Comparison of ENCODE assay signal across 8 cellular contexts in the genomic region with DNA sequence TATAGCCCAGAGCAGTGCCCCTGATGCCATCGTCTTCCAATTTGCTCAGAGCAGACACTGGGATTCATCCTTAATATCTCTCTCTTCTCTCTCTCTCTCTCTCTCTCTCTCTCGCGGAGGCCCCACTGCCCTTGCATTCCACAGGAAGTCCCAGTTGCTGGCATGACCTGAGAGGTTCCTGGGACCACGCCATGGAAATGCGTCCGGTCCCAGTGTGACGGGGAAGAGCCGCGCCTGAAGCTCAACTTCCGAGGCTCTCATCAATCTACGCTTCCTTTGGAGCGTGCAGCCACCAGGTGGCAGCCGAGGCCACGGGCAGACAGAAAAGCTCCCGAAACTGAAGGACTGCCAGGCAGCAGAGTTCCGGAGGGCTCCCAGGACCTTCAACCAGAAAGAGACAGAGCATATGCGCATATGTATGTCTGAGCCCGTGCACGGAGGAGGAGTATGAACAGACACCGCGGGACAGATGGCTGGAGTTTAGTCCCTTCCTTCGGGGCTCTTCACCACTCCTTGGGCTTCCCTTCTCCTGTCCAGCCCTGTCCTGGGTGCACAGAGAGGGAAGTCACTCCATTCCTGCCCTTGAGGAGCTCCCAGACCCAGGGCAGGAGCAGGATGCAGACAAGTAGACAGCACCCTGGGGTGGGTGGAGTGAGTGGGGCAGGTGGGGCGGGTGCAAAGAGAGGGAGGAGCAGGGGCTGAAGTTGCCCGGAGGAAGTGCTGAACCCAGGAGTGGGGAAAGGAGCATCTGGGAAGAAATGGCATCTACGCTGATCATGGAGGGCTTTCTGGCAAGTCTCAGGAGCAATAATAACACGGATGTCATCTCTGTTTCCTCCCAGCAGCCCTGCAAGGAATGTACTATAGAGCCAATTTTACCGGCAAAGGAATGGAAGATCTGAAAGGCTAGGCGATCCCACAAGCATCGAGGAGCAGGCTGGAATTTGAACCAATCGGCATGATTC. TPM values are rescaled to one million over a fixed set of nuclear protein-coding genes. Genes with fewer than 3 reads are reported as not detected.
DNase-seq lines count a peak whose midpoint lies in the region; TF ChIP-seq lines count a peak whose summit lies in the region.

No MANE protein-coding gene starts in this region.

- peak overlapping the region; percentile 98 for H2AFZ ChIP-seq in Loucy (ENCODE audit: low read length)
- H2AFZ ChIP-seq in neural progenitor cell (replicated peaks), result peak overlapping the region; percentile 90

- no peaks in the 10 kb centered on the region; the same call in 1 of the 2 replicates for H3K27me3 ChIP-seq in HAP-1 (ENCODE audit: low read depth)
- H3K27me3 ChIP-seq in Loucy (ENCODE audit: insufficient read depth, low read length, poor library complexity, severe bottlenecking), result no peaks in the 10 kb centered on the region
- peaks cover 21% of the 10 kb centered on the region for H3K27me3 ChIP-seq in neural progenitor cell

- H3K9me2 ChIP-seq in Loucy (replicated peaks; ENCODE audit: low read depth, low read length), result no peaks in the 10 kb centered on the region

- H3K4me1 Mint-ChIP-seq in neural progenitor cell, result peaks cover 11% of the 10 kb centered on the region

- H3K4me3 Mint-ChIP-seq in neural progenitor cell, result peak overlapping the region; percentile 80

- no peaks in the 10 kb centered on the region for H3F3A ChIP-seq in Loucy (ENCODE audit: low read depth)
- no peaks in the 10 kb centered on the region for H3F3A ChIP-seq in neural progenitor cell (ENCODE audit: low read depth)

- H3K36me3 ChIP-seq in HAP-1 (replicated peaks) (no peaks in the 10 kb centered on the region), Loucy (ENCODE audit: insufficient read depth, low read length) (no peaks in the 10 kb centered on the region), neural progenitor cell (no peaks in the 10 kb centered on the region)

- no peak overlapping the region for H3K27ac ChIP-seq in neural progenitor cell

- peak overlapping the region; percentile 23 for H3K4me3 ChIP-seq in HAP-1
- H3K4me3 ChIP-seq in Loucy (ENCODE audit: low read length, poor library complexity, severe bottlenecking), result peak overlapping the region; percentile 75
- peak overlapping the region; percentile 50 for H3K4me3 ChIP-seq in foreskin fibroblast (ENCODE audit: low read depth in 1 of 2, low read length in 2 of 2)
- peak overlapping the region; percentile 38 for H3K4me3 ChIP-seq in neural progenitor cell

- peaks cover 22% of the 10 kb centered on the region for H3K27me3 Mint-ChIP-seq in neural progenitor cell (ENCODE audit: insufficient read depth, low read depth)

- H3K4me1 ChIP-seq in HAP-1, result peaks cover 4% of the 10 kb centered on the region; the same call in 1 of the 2 replicates
- peaks cover 12% of the 10 kb centered on the region for H3K4me1 ChIP-seq in Loucy (ENCODE audit: insufficient read depth, low read length, poor library complexity, severe bottlenecking)
- no peaks in the 10 kb centered on the region for H3K4me1 ChIP-seq in neural progenitor cell

- H3K9ac ChIP-seq in Loucy (ENCODE audit: low read depth, low read length, poor library complexity, severe bottlenecking) (peak overlapping the region; percentile 75), neural progenitor cell (no peak overlapping the region)

- no peaks in the 10 kb centered on the region for H3K36me3 Mint-ChIP-seq in neural progenitor cell

- TF ChIP-seq CTCF in Loucy (conservative IDR thresholded peaks at IDR 0.05; ENCODE audit: low read length) (peak; percentile 82), foreskin fibroblast (IDR thresholded peaks at IDR 0.05; ENCODE audit: low read depth, low read length) (peak; percentile 95), neural progenitor cell (IDR thresholded peaks at IDR 0.05) (peak; percentile 88)

- H4K20me1 ChIP-seq in Loucy (ENCODE audit: insufficient read depth, low read length, poor library complexity, severe bottlenecking) (no peaks in the 10 kb centered on the region), neural progenitor cell (ENCODE audit: low read depth) (no peaks in the 10 kb centered on the region)

- in situ Hi-C loops in HAP-1 (cut with MboI; ENCODE audit: low sequenced_read_pairs), result loop anchor here (10.0 kb wide), 1 partner anchor 545 kb away; no protein-coding TSS in a partner anchor

- H3K9me3 ChIP-seq in HAP-1 (no peaks in the 10 kb centered on the region), Loucy (ENCODE audit: insufficient read depth, low read depth, low read length) (no peaks in the 10 kb centered on the region), neural progenitor cell (ENCODE audit: low read depth) (no peaks in the 10 kb centered on the region)

- H3K4me2 ChIP-seq in Loucy (ENCODE audit: low read depth, low read length, poor library complexity, severe bottlenecking) (peak overlapping the region; percentile 93), neural progenitor cell (peak overlapping the region; percentile 78)

- H3K27ac Mint-ChIP-seq in neural progenitor cell, result peak overlapping the region; percentile 23

- DNase-seq in GDM1 (lab: John Stamatoyannopoulos, UW), result peak; percentile 85
- peak; percentile 93 for DNase-seq in HAP-1 (ENCODE audit: low spot score in 2 of 2)
- peak; percentile 90 for DNase-seq in activated effector memory CD4-positive, alpha-beta T cell treated with anti-CD3 and anti-CD28 coated beads, Interleukin-2, amount 50 U/mL, for 16 hours
- DNase-seq in foreskin fibroblast, result peak; percentile 88 to 96
- peak; percentile 93 for DNase-seq in neural progenitor cell (ENCODE audit: low spot score)
- peak; percentile 89 for DNase-seq in stromal cell of bone marrow (ENCODE audit: low read depth)

- H3K79me2 ChIP-seq in Loucy (ENCODE audit: insufficient read depth, low read length) (no peaks in the 10 kb centered on the region), neural progenitor cell (ENCODE audit: low read depth) (no peaks in the 10 kb centered on the region)

- TF ChIP-seq POLR2A in Raji (IDR thresholded peaks at IDR 0.05; ENCODE audit: insufficient read depth, low read depth, low read length), result peak; percentile 40; the same call in 1 of the 2 replicates

- H3K9me3 Mint-ChIP-seq in neural progenitor cell, result no peaks in the 10 kb centered on the region

RNA-seq across cellular contexts. Expression of a gene that starts 10.5 kb away (rescaled TPM):
- not detected in 2 replicates for total RNA-seq in neural progenitor cell (ENCODE audit: low replicate concordance)

RNA-seq across cellular contexts. Expression of a gene that starts 42.1 kb away (rescaled TPM):
- not detected in 2 replicates for total RNA-seq in neural progenitor cell (ENCODE audit: low replicate concordance)

RNA-seq across cellular contexts. Expression of a gene that starts 52.7 kb away (rescaled TPM):
- not detected in 2 replicates for total RNA-seq in neural progenitor cell (ENCODE audit: low replicate concordance)

Comparison
In these comparisons a context has a peak if more than half of its experiments do, and no peak if none do; other contexts are left out.
1. H3K4me3 ChIP-seq: peak in every context shown above with its lines; median percentile 75 in Loucy; 50 in foreskin fibroblast; 38 in neural progenitor cell; 23 in HAP-1.